8 cellular contexts compared by ENCODE assay signal in genomic region chr16:47834485-47835024, GRCh38.
"Had no signal": no experiment of that assay in that cellular context is flagged by ENCODE, and none has a peak within 500 bp of the region (broad histone marks: within the 10 kb centered on the region; RNA-seq: fewer than 3 reads in every experiment).

No MANE protein-coding gene starts in this region.

- FAIRE-seq: H1 had no signal

- H3K27ac ChIP-seq: KMS-11 had no signal

- H3K9me3 ChIP-seq: HAP-1 had no signal

- H2AFZ ChIP-seq: GM23338 had no signal

- H3K4me1 ChIP-seq: HAP-1 had no signal

- H3K36me3 ChIP-seq: HAP-1 had no signal

- H3K4me3 ChIP-seq: GM23338, HAP-1 had no signal

- ATAC-seq: GM23338, HCT116 had no signal

- H3K9ac ChIP-seq: KMS-11 had no signal

- DNase-seq: H7, IMR-90, KBM-7 had no signal

- H3K4me2 ChIP-seq: GM23338, KMS-11 had no signal
